ENCODE assay signal across 8 cellular contexts in genomic region chr9:130171226-130172148, GRCh38. TPM values are rescaled to one million over a fixed set of nuclear protein-coding genes. Genes with fewer than 3 reads are reported as not detected.
DNase-seq lines count a peak whose midpoint lies in the region; ATAC-seq, FAIRE-seq and TF ChIP-seq lines count a peak whose summit lies in the region.

No MANE protein-coding gene starts in this region.

- peaks cover 5% of the 10 kb centered on the region; the same call in 1 of the 2 replicates for H3K27me3 ChIP-seq in KMS-11 (ENCODE audit: insufficient read depth, low read depth)
- peaks cover 0 to 13% (median 5%) of the 10 kb centered on the region in 4 experiments; a peak in 3 of 7 replicates for H3K27me3 ChIP-seq in H1 (replicated peaks in 1 of 4; ENCODE audit: control insufficient read depth in 3 of 4, extremely low read depth in 1 of 4, insufficient read depth in 3 of 4, low read length in 3 of 4)

- no peak overlapping the region for H3K56ac ChIP-seq in H1 (replicated peaks; ENCODE audit: insufficient read length, low read depth, low read length)

- H3K4me2 ChIP-seq in KMS-11 (peak overlapping the region; percentile 77), H1 (ENCODE audit: insufficient read depth in 1 of 2, low read depth in 2 of 2, low read length in 2 of 2) (peak overlapping the region; percentile 81 to 85)

- H2AFZ ChIP-seq in KMS-11 (ENCODE audit: low read depth): peak overlapping the region; percentile 73
- H2AFZ ChIP-seq in H1 (ENCODE audit: low read length): no peak overlapping the region

- no peak for TF ChIP-seq RAD21 in H1 (IDR thresholded peaks at IDR 0.05 in 1 of 2, conservative IDR thresholded peaks at IDR 0.05 in 1 of 2; ENCODE audit: low read depth in 2 of 2, low read length in 2 of 2)

- H2BK20ac ChIP-seq in H1 (ENCODE audit: low read length): no peak overlapping the region

- H3K4me3 ChIP-seq in AG10803 (ENCODE audit: low read length) (peak overlapping the region; percentile 47), KMS-11 (IDR thresholded peaks at IDR 0.05; ENCODE audit: insufficient read depth, low read depth, low read length) (no peak overlapping the region), H1 (ENCODE audit: extremely low read depth in 1 of 4, insufficient read depth in 2 of 4, low read depth in 3 of 4, low read length in 4 of 4) (peak overlapping the region; percentile 34 to 74 (median 56))

- H3K4me1 ChIP-seq in KMS-11 (ENCODE audit: low read depth, poor library complexity, severe bottlenecking): no peaks in the 10 kb centered on the region
- peaks cover 4 to 14% (median 10%) of the 10 kb centered on the region in 4 experiments for H3K4me1 ChIP-seq in H1 (replicated peaks in 1 of 4; ENCODE audit: control insufficient read depth in 3 of 4, insufficient read depth in 4 of 4, low read length in 3 of 4)

- no peak overlapping the region for H2BK5ac ChIP-seq in H1 (ENCODE audit: low read depth, low read length)

- H3K79me1 ChIP-seq in H1 (ENCODE audit: low read depth, low read length): peaks cover 12% of the 10 kb centered on the region

- no peaks in the 10 kb centered on the region for H3K9me3 Mint-ChIP-seq in natural killer cell treated with Interleukin-12 subunit alpha and Interleukin-12 subunit beta and Interleukin-15 and Interleukin-18, amount 100 ng/mL, for 72 hours

- H3K18ac ChIP-seq in H1 (ENCODE audit: extremely low read depth, low read length): peak overlapping the region; percentile 17

- POLR2A ChIA-PET in H1 (lab: Charles Lee; ENCODE audit: partially characterized antibody): interaction anchor here (1.3 to 1.4 kb wide), 2 partner anchors 11 to 55 kb away, joined by 4 read pairs; no protein-coding TSS in a partner anchor

- H2BK12ac ChIP-seq in H1 (ENCODE audit: low read depth, low read length): peak overlapping the region; percentile 87; the same call in 1 of the 2 replicates

- no peaks in the 10 kb centered on the region for H3K36me3 Mint-ChIP-seq in natural killer cell treated with Interleukin-12 subunit alpha and Interleukin-12 subunit beta and Interleukin-15 and Interleukin-18, amount 100 ng/mL, for 72 hours

- TF ChIP-seq CTCF in AG10803 (conservative IDR thresholded peaks at IDR 0.05; ENCODE audit: low read length) (no peak), KMS-11 (conservative IDR thresholded peaks at IDR 0.05; ENCODE audit: low read depth, low read length) (no peak), H1 (IDR thresholded peaks at IDR 0.05; ENCODE audit: control extremely low read depth in 1 of 3, insufficient read depth in 1 of 3, low read depth in 1 of 3, low read length in 3 of 3) (no peak)

- no peak overlapping the region for H2BK15ac ChIP-seq in H1 (ENCODE audit: low read length)

- H3K9ac ChIP-seq in KMS-11 (peak overlapping the region; percentile 25; the same call in 1 of the 2 replicates), H1 (replicated peaks in 1 of 4; ENCODE audit: extremely low read depth in 1 of 4, low read depth in 3 of 4, low read length in 3 of 4) (no peak overlapping the region)

- CTCF ChIA-PET in H1 (lab: Charles Lee; ENCODE audit: partially characterized antibody): interaction anchor here (0.7 to 2.1 kb wide), 9 partner anchors 13 to 173 kb away, joined by 3 to 6 read pairs (median 3); no protein-coding TSS in a partner anchor

- H3K27ac ChIP-seq in KMS-11 (no peak overlapping the region), H1 (ENCODE audit: low read depth, low read length) (no peak overlapping the region)

- no peak for ATAC-seq in natural killer cell treated with Interleukin-12 subunit alpha and Interleukin-12 subunit beta and Interleukin-15 and Interleukin-18, amount 100 ng/mL, for 72 hours

- no peak overlapping the region for H2BK120ac ChIP-seq in H1 (replicated peaks; ENCODE audit: low read depth, low read length)

- DNase-seq in AG10803 (ENCODE audit: low read depth): no peak
- DNase-seq in H1 (ENCODE audit: low read depth in 1 of 2, low spot score in 2 of 2): peak in 1 of 2 experiments; percentile 76
- no peak for DNase-seq in natural killer cell treated with Interleukin-12 subunit alpha and Interleukin-12 subunit beta and Interleukin-15 and Interleukin-18, amount 100 ng/mL, for 72 hours (ENCODE audit: low spot score)
- no peak for DNase-seq in NCI-H1694 treated with DMSO at 0.1 percent for 48 hours (lab: John Stamatoyannopoulos, UW)
- DNase-seq in dermis blood vessel endothelial cell: no peak
- no peak for DNase-seq in NCI-H1092 (lab: John Stamatoyannopoulos, UW)
- no peak for DNase-seq in Kasumi-1 (lab: John Stamatoyannopoulos, UW)

- peak overlapping the region; percentile 81 for H3K4me3 Mint-ChIP-seq in natural killer cell treated with Interleukin-12 subunit alpha and Interleukin-12 subunit beta and Interleukin-15 and Interleukin-18, amount 100 ng/mL, for 72 hours

- 26 to 100% methylated on average over 1 to 32 of the region's 45 CpGs for WGBS in H1 (ENCODE audit: extremely low coverage in 1 of 2, insufficient coverage in 1 of 2, insufficient read length in 1 of 2, insufficient replicate concordance in 2 of 2, low coverage in 1 of 2, low lambda C conversion rate in 2 of 2, missing lambda C conversion rate in 1 of 2), 2 experiments

- no peak overlapping the region for H4K5ac ChIP-seq in H1 (ENCODE audit: insufficient read length, low read depth, low read length)

- no peak overlapping the region for H3K14ac ChIP-seq in H1 (ENCODE audit: insufficient read length)

- H3K4ac ChIP-seq in H1 (replicated peaks; ENCODE audit: insufficient read length, low read depth, low read length): no peak overlapping the region

- H3K9me3 ChIP-seq in H1 (ENCODE audit: insufficient read depth in 2 of 2, low read depth in 1 of 2, low read length in 1 of 2): no peaks in the 10 kb centered on the region

- H4K20me1 ChIP-seq in KMS-11 (ENCODE audit: insufficient read depth) (no peaks in the 10 kb centered on the region), H1 (replicated peaks in 1 of 2; ENCODE audit: control insufficient read depth in 1 of 2, insufficient read depth in 2 of 2, low read length in 2 of 2) (peaks cover 3 to 9% of the 10 kb centered on the region in 2 experiments)

- peaks cover 11% of the 10 kb centered on the region for H3K23me2 ChIP-seq in H1 (ENCODE audit: low read depth, low read length)

- FAIRE-seq in H1 (lab: Jason Lieb, UNC): no peak

- no peaks in the 10 kb centered on the region for H3K79me2 ChIP-seq in KMS-11 (ENCODE audit: insufficient read depth, low read depth)
- peaks cover 0 to 16% of the 10 kb centered on the region in 2 experiments; a peak in 2 of 4 replicates for H3K79me2 ChIP-seq in H1 (ENCODE audit: control insufficient read depth in 1 of 2, insufficient read depth in 2 of 2, low read length in 2 of 2)

- TF ChIP-seq EP300 in H1 (IDR thresholded peaks at IDR 0.05; ENCODE audit: borderline replicate concordance in 1 of 2, low read depth in 2 of 2, low read length in 2 of 2): no peak

- peak overlapping the region in 1 of 2 donors; percentile 59 for H3K27ac Mint-ChIP-seq in natural killer cell treated with Interleukin-12 subunit alpha and Interleukin-12 subunit beta and Interleukin-15 and Interleukin-18, amount 100 ng/mL, for 72 hours

- no peak overlapping the region for H4K91ac ChIP-seq in H1 (replicated peaks; ENCODE audit: insufficient read length, low read length)

- H3K23ac ChIP-seq in H1 (ENCODE audit: insufficient read length): no peak overlapping the region

- H3K36me3 ChIP-seq in KMS-11 (ENCODE audit: insufficient read depth) (no peaks in the 10 kb centered on the region), H1 (ENCODE audit: control insufficient read depth in 2 of 4, insufficient read depth in 4 of 4, low read length in 3 of 4) (no peaks in the 10 kb centered on the region)

- no peaks in the 10 kb centered on the region for H3K27me3 Mint-ChIP-seq in natural killer cell treated with Interleukin-12 subunit alpha and Interleukin-12 subunit beta and Interleukin-15 and Interleukin-18, amount 100 ng/mL, for 72 hours

- H2AK5ac ChIP-seq in H1 (ENCODE audit: low read depth, low read length): 0 out of 2 replicates have a peak overlapping the region, but pooled peaks have one; percentile 10

- H3K4me1 Mint-ChIP-seq in natural killer cell treated with Interleukin-12 subunit alpha and Interleukin-12 subunit beta and Interleukin-15 and Interleukin-18, amount 100 ng/mL, for 72 hours (ENCODE audit: low read depth in 2 of 2): peaks cover 6 to 26% of the 10 kb centered on the region in 2 donors

- peak overlapping the region; percentile 81 for H4K8ac ChIP-seq in H1 (ENCODE audit: extremely low read depth, insufficient read depth, low read length)

- no peak for TF ChIP-seq POLR2A in H1 (IDR thresholded peaks at IDR 0.05; ENCODE audit: control extremely low read depth in 1 of 2, low read depth in 2 of 2, low read length in 2 of 2)

TF ChIP-seq in H1, 55 proteins besides CTCF, POLR2A, EP300 and RAD21 (continues in another document):
- TF ChIP-seq CTBP2 (IDR thresholded peaks at IDR 0.05; ENCODE audit: borderline replicate concordance, insufficient read depth, insufficient read length, low read length): no peak
- no peak for TF ChIP-seq HDAC2 (IDR thresholded peaks at IDR 0.05; ENCODE audit: borderline replicate concordance in 1 of 2, low read depth in 2 of 2, low read length in 2 of 2)
- TF ChIP-seq RBBP5 (IDR thresholded peaks at IDR 0.05; ENCODE audit: borderline replicate concordance, low read depth, low read length): no peak
- TF ChIP-seq TEAD4 (IDR thresholded peaks at IDR 0.05; ENCODE audit: low read depth, low read length): no peak
- TF ChIP-seq BRCA1 (IDR thresholded peaks at IDR 0.05; ENCODE audit: low read depth, low read length): no peak
- TF ChIP-seq MAFK (IDR thresholded peaks at IDR 0.05; ENCODE audit: low read depth, low read length): no peak
- no peak for TF ChIP-seq E2F6 (IDR thresholded peaks at IDR 0.05)
- 0 out of 2 replicates have a peak, but pooled peaks have one; percentile 19 for TF ChIP-seq SUZ12 (IDR thresholded peaks at IDR 0.05; ENCODE audit: low read length)

RNA-seq across cellular contexts. Expression of gene NCS1, which starts 0.7 kb away (rescaled TPM):
- 42.4 and 47.6 TPM in 2 replicates for total RNA-seq in H1 (2021; fragmentation: NEBNext Ultra II Directional; extraction: Animal tissue kit (Norgen Biotek cat#: 25700))
- 32.1 and 34.7 TPM in 2 replicates for polyA plus RNA-seq in H1 (2011; rRNA removed)
- 26.7 TPM for polyA plus RNA-seq in H1 (2011; cell fraction: cytosol; rRNA removed)
- polyA plus RNA-seq in H1 (2011; cell fraction: nucleus; rRNA removed): 26.4 TPM
- polyA plus RNA-seq in H1 (2012, experiment 1 of 2): 18.9 to 22.5 TPM (median 21.6 TPM) in 4 replicates
- polyA plus RNA-seq in H1 (2012, experiment 2 of 2): 23.1 TPM
- polyA plus RNA-seq in H1 (2013, experiment 1 of 2): 20.3 TPM
- polyA plus RNA-seq in H1 (2013, experiment 2 of 2): 20.5 TPM
- polyA minus RNA-seq in H1 (2011; rRNA and poly(A)+ RNA removed): 22.8 and 24.3 TPM in 2 replicates
- polyA minus RNA-seq in H1 (2011; cell fraction: cytosol; rRNA and poly(A)+ RNA removed): 20.1 TPM
- 9.9 TPM for polyA minus RNA-seq in H1 (2011; cell fraction: nucleus; rRNA and poly(A)+ RNA removed)
- 10 to 100 TPM; 31.0 to 38.1 TPM for total RNA-seq in natural killer cell treated with Interleukin-12 subunit alpha and Interleukin-12 subunit beta and Interleukin-15 and Interleukin-18, amount 100 ng/mL, for 72 hours
- 8.2 and 12.3 TPM in 2 replicates for total RNA-seq in dermis blood vessel endothelial cell
